ENCODE assay signal across 11 cellular contexts in the genomic region with DNA sequence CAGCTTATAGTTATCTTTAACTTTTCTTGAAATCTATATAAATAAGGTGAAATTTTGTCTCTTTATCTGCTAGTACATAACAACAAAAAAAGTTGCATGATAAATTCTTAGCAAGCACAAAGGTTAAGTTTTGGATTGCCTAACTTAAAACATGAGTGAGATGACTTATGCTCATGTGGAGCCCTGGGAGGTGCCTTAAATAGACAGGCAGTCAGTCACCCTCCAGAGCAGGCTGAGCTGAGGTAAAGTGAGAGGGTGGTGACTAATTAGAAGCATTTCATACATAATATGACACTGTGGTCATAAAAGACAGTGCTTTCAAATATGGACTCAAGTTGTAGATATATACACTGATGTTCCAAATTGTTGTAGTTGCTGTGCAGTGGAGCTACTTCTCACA. TPM values are rescaled to one million over a fixed set of nuclear protein-coding genes. Genes with fewer than 3 reads are reported as not detected.
DNase-seq lines count a peak whose midpoint lies in the region; ATAC-seq lines count a peak whose summit lies in the region.
"Had no signal": no experiment of that assay in that cellular context is flagged by ENCODE, and none has a peak within 500 bp of the region (broad histone marks: within the 10 kb centered on the region; RNA-seq: fewer than 3 reads in every experiment).

No MANE protein-coding gene starts in this region.

- H3K4me2 ChIP-seq in trophoblast cell (ENCODE audit: low read length), result no peak overlapping the region

- H2BK12ac ChIP-seq in trophoblast cell (ENCODE audit: low read length), result no peak overlapping the region

- H3K27ac ChIP-seq in trophoblast cell (ENCODE audit: low read depth, low read length), result no peak overlapping the region

- H3K79me1 ChIP-seq in trophoblast cell (ENCODE audit: low read length), result no peaks in the 10 kb centered on the region

- H3K36me3 ChIP-seq in MG63, result no peaks in the 10 kb centered on the region
- no peaks in the 10 kb centered on the region for H3K36me3 ChIP-seq in trophoblast cell (ENCODE audit: control insufficient read depth in 1 of 2, insufficient read depth in 2 of 2, low read length in 2 of 2)

- H2BK120ac ChIP-seq in trophoblast cell (ENCODE audit: insufficient read depth, low read length, poor library complexity), result no peak overlapping the region

- H3K14ac ChIP-seq in trophoblast cell (ENCODE audit: low read length), result no peak overlapping the region

- DNase-seq in MG63 (peak; percentile 46), dedifferentiated amniotic fluid mesenchymal stem cell (ENCODE audit: extremely low spot score) (peak; percentile 33), trophoblast cell (peak; percentile 86 to 93)
- DNase-seq in activated effector memory CD4-positive, alpha-beta T cell treated with Interleukin-2 at 50 U/mL for 16 hours, result no peak
- no peak for DNase-seq in stimulated activated CD4-positive, alpha-beta T cell treated with anti-CD3 and anti-CD28 coated beads, Interleukin-4, amount 100 ng/mL, for 24 hours
- DNase-seq in activated naive CD4-positive, alpha-beta T cell treated with Interleukin-2 at 50 U/mL for 16 hours, result no peak
- DNase-seq: activated CD4-positive, alpha-beta memory T cell treated with anti-CD3 and anti-CD28 coated beads for 36 hours; aorta; GF-D8; NCI-H1092 had no signal

- H3K4me3 ChIP-seq in MG63 (no peak overlapping the region), trophoblast cell (ENCODE audit: low read depth, low read length) (no peak overlapping the region)

- H2AK5ac ChIP-seq in trophoblast cell (ENCODE audit: low read length), result no peak overlapping the region

- H3K9me3 ChIP-seq in MG63 (no peaks in the 10 kb centered on the region), trophoblast cell (ENCODE audit: insufficient read depth, low read depth, low read length) (no peaks in the 10 kb centered on the region)

- H3K18ac ChIP-seq in trophoblast cell (ENCODE audit: low read length), result no peak overlapping the region

- H4K8ac ChIP-seq in trophoblast cell (ENCODE audit: low read depth, low read length), result no peak overlapping the region

- no peak overlapping the region for H3K4ac ChIP-seq in trophoblast cell (ENCODE audit: low read depth, low read length)

- peak; percentile 49 for ATAC-seq in GM18907 (IDR thresholded peaks at IDR 0.05; ENCODE audit: unreplicated experiment)

- no peaks in the 10 kb centered on the region for H3K79me2 ChIP-seq in trophoblast cell (ENCODE audit: control insufficient read depth, insufficient read depth, low read length, poor library complexity)

- H2BK5ac ChIP-seq in trophoblast cell (ENCODE audit: low read depth, low read length, poor library complexity), result no peak overlapping the region

- H3K27me3 ChIP-seq in MG63 (no peaks in the 10 kb centered on the region), trophoblast cell (ENCODE audit: insufficient read depth, low read length) (no peaks in the 10 kb centered on the region)

- H2AFZ ChIP-seq in trophoblast cell (ENCODE audit: insufficient read depth, low read length, poor library complexity), result no peak overlapping the region

- no peak overlapping the region for H4K12ac ChIP-seq in trophoblast cell (ENCODE audit: low read depth, low read length)

- no peak overlapping the region for H3K23ac ChIP-seq in trophoblast cell (ENCODE audit: low read length)

- no peak overlapping the region for H4K91ac ChIP-seq in trophoblast cell (ENCODE audit: low read depth, low read length)

- no peak overlapping the region for H3K9ac ChIP-seq in trophoblast cell (ENCODE audit: low read length)

- peaks cover 0 to 2% of the 10 kb centered on the region in 2 experiments for H3K4me1 ChIP-seq in trophoblast cell (ENCODE audit: control insufficient read depth in 1 of 2, insufficient read depth in 2 of 2, low read length in 2 of 2)

RNA-seq across cellular contexts. Expression of a gene that starts 14.6 kb away (rescaled TPM):
- total RNA-seq in MG63 (2014; rRNA removed; shearing (Covaris generic); ENCODE audit: low replicate concordance), result 0.07 and 0.47 TPM in 2 replicates
- 50.0 and 50.8 TPM in 2 replicates for polyA plus RNA-seq in trophoblast cell (2013)
- total RNA-seq: activated CD4-positive, alpha-beta memory T cell treated with anti-CD3 and anti-CD28 coated beads for 36 hours had no signal

Comparison
In these comparisons a context has a peak if more than half of its experiments do, and no peak if none do; other contexts are left out.
1. DNase-seq: peak in MG63 (single experiment), dedifferentiated amniotic fluid mesenchymal stem cell (single experiment) and trophoblast cell (2 of 2); none in activated effector memory CD4-positive, alpha-beta T cell treated with Interleukin-2 at 50 U/mL for 16 hours (single experiment), stimulated activated CD4-positive, alpha-beta T cell treated with anti-CD3 and anti-CD28 coated beads, Interleukin-4, amount 100 ng/mL, for 24 hours (single experiment) and activated naive CD4-positive, alpha-beta T cell treated with Interleukin-2 at 50 U/mL for 16 hours (single experiment).